In the genomic region with DNA sequence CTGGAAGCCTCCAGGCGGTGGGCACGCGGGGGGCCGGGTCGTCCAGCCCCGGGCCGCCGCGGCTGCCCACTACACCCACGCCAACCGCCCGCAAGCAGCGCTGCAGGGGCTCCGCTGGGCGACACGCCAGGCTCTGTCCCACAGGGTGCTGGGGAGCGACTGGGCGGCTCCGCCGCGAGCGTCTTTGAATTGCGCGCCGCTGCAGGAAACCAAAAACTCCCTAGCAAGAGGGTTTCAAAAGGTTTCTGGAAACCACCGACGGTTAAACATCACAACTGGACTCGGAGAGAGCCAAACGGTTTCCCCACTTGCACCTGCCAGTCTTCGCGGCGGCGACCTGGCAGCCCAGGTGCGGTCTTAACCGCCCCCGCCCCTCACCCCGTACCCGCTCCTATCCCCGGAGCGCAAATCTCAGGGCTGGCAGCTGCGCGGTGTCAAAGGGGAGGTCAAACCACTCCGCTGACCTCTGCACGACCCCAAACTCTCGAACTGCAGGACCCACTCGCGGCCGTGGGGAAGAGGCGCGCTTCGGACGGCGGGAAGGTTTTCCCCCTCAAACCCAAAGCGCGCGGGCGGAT, we compare ENCODE assay signal across 1 cellular context.
TF ChIP-seq lines count a peak whose summit lies in the region.

No MANE protein-coding gene starts in this region.

TF ChIP-seq in IMR-90, 13 proteins besides CTCF, POLR2A, EP300 and RAD21:
- TF ChIP-seq FOS (IDR thresholded peaks at IDR 0.05; ENCODE audit: low read depth, low read length): no peak
- TF ChIP-seq NFE2L2 (IDR thresholded peaks at IDR 0.05; ENCODE audit: low read depth, low read length): no peak
- TF ChIP-seq BHLHE40 (IDR thresholded peaks at IDR 0.05; ENCODE audit: low read depth, low read length): no peak
- TF ChIP-seq, protein P1, sequence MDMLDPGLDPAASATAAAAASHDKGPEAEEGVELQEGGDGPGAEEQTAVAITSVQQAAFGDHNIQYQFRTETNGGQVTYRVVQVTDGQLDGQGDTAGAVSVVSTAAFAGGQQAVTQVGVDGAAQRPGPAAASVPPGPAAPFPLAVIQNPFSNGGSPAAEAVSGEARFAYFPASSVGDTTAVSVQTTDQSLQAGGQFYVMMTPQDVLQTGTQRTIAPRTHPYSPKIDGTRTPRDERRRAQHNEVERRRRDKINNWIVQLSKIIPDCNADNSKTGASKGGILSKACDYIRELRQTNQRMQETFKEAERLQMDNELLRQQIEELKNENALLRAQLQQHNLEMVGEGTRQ (IDR thresholded peaks at IDR 0.05; ENCODE audit: low read depth, low read length): no peak
- no peak for TF ChIP-seq RFX5 (IDR thresholded peaks at IDR 0.05; ENCODE audit: low read depth, low read length)
- no peak for TF ChIP-seq SMC3 (IDR thresholded peaks at IDR 0.05; ENCODE audit: low read depth, low read length)
- no peak for TF ChIP-seq RCOR1 (IDR thresholded peaks at IDR 0.05; ENCODE audit: insufficient replicate concordance, low read length)
- TF ChIP-seq MXI1 (IDR thresholded peaks at IDR 0.05; ENCODE audit: borderline replicate concordance, low read depth, low read length): no peak
- TF ChIP-seq, protein P2, sequence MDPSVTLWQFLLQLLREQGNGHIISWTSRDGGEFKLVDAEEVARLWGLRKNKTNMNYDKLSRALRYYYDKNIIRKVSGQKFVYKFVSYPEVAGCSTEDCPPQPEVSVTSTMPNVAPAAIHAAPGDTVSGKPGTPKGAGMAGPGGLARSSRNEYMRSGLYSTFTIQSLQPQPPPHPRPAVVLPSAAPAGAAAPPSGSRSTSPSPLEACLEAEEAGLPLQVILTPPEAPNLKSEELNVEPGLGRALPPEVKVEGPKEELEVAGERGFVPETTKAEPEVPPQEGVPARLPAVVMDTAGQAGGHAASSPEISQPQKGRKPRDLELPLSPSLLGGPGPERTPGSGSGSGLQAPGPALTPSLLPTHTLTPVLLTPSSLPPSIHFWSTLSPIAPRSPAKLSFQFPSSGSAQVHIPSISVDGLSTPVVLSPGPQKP (IDR thresholded peaks at IDR 0.05; ENCODE audit: borderline replicate concordance, low read depth, low read length): no peak
- TF ChIP-seq MAZ (IDR thresholded peaks at IDR 0.05; ENCODE audit: borderline replicate concordance, low read depth, low read length): no peak
- no peak for TF ChIP-seq MAFK (IDR thresholded peaks at IDR 0.05; ENCODE audit: low read depth, low read length)
- no peak for TF ChIP-seq CHD1 (IDR thresholded peaks at IDR 0.05; ENCODE audit: low read depth, low read length)
- TF ChIP-seq CEBPB (IDR thresholded peaks at IDR 0.05; ENCODE audit: low read depth, low read length): no peak
